Comparison of ENCODE assay signal across 8 cellular contexts in the genomic region with DNA sequence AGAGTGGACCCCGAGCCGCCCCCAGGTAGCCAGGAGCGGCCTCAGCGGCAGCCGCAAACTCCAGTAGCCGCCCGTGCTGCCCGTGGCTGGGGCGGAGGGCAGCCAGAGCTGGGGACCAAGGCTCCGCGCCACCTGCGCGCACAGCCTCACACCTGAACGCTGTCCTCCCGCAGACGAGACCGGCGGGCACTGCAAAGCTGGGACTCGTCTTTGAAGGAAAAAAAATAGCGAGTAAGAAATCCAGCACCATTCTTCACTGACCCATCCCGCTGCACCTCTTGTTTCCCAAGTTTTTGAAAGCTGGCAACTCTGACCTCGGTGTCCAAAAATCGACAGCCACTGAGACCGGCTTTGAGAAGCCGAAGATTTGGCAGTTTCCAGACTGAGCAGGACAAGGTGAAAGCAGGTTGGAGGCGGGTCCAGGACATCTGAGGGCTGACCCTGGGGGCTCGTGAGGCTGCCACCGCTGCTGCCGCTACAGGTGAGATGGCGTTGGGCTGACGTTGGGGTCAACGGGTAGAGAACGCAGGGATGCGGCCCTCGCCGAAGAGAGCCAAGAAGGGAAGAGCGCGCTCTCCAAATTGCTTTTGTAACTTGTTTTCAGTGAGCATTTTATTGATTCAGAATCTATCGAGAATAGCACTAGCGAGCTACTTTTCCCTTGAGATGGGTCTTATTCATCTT. TPM values are rescaled to one million over a fixed set of nuclear protein-coding genes. Genes with fewer than 3 reads are reported as not detected.
A peak's percentile ranks its signal among the peaks of the same experiment; 100 is the strongest.
DNase-seq lines count a peak whose midpoint lies in the region; ATAC-seq and TF ChIP-seq lines count a peak whose summit lies in the region.

No MANE protein-coding gene starts in this region.

- H3K36me3 ChIP-seq in psoas muscle (ENCODE audit: insufficient read depth in 1 of 2, low read depth in 1 of 2), result no peaks in the 10 kb centered on the region

- peak overlapping the region; percentile 82 for H3K4me3 Mint-ChIP-seq in activated CD8-positive, alpha-beta T cell treated with anti-CD3 and anti-CD28 coated beads, Interleukin-2, amount 10 ng/mL, durations not matched to agents 7 days and 5 days

- peak; percentile 42 for ATAC-seq in GM19324 (IDR thresholded peaks at IDR 0.05; ENCODE audit: low FRiP score, unreplicated experiment)
- peak; percentile 30 for ATAC-seq in HG03378 (IDR thresholded peaks at IDR 0.05; ENCODE audit: unreplicated experiment)
- no peak for ATAC-seq in activated CD8-positive, alpha-beta T cell treated with anti-CD3 and anti-CD28 coated beads, Interleukin-2, amount 10 ng/mL, durations not matched to agents 7 days and 5 days
- ATAC-seq in psoas muscle, result peak in 1 of 4 donors; percentile 44

- H3K4me1 Mint-ChIP-seq in activated CD8-positive, alpha-beta T cell treated with anti-CD3 and anti-CD28 coated beads, Interleukin-2, amount 10 ng/mL, durations not matched to agents 7 days and 5 days (ENCODE audit: low read depth), result peaks cover 40% of the 10 kb centered on the region

- no peaks in the 10 kb centered on the region for H3K9me3 Mint-ChIP-seq in activated CD8-positive, alpha-beta T cell treated with anti-CD3 and anti-CD28 coated beads, Interleukin-2, amount 10 ng/mL, durations not matched to agents 7 days and 5 days (ENCODE audit: insufficient read depth)

- H3K36me3 Mint-ChIP-seq in activated CD8-positive, alpha-beta T cell treated with anti-CD3 and anti-CD28 coated beads, Interleukin-2, amount 10 ng/mL, durations not matched to agents 7 days and 5 days (ENCODE audit: low read depth), result peaks cover 47% of the 10 kb centered on the region

- H3K27ac ChIP-seq in psoas muscle, result peak overlapping the region; percentile 73

- H3K9me3 ChIP-seq in psoas muscle, result no peaks in the 10 kb centered on the region

- H3K27me3 ChIP-seq in psoas muscle (ENCODE audit: insufficient read depth in 3 of 3, low read length in 2 of 3), result peaks cover 0 to 53% (median 20%) of the 10 kb centered on the region in 3 donors

- H3K27me3 Mint-ChIP-seq in activated CD8-positive, alpha-beta T cell treated with anti-CD3 and anti-CD28 coated beads, Interleukin-2, amount 10 ng/mL, durations not matched to agents 7 days and 5 days (ENCODE audit: low read depth), result no peaks in the 10 kb centered on the region

- CTCF ChIA-PET in AG04449 (lab: Yijun Ruan, JAX), result interaction anchor here (1.0 to 7.5 kb wide), 6 partner anchors 9 to 964 kb away, joined by 3 to 50 read pairs (median 4); no protein-coding TSS in a partner anchor
- CTCF ChIA-PET in activated CD8-positive, alpha-beta T cell treated with anti-CD3 and anti-CD28 coated beads, Interleukin-2, amount 10 ng/mL, durations not matched to agents 7 days and 5 days (lab: Charles Lee), result interaction anchor here (0.6 to 5.0 kb wide), 16 partner anchors 26 to 347 kb away, joined by 3 to 34 read pairs (median 3); no protein-coding TSS in a partner anchor

- TF ChIP-seq CTCF in AG04449 (IDR thresholded peaks at IDR 0.05; ENCODE audit: insufficient read depth, low read length, missing control alignments) (no peak), psoas muscle (IDR thresholded peaks at IDR 0.05) (no peak)

- peaks cover 3% of the 10 kb centered on the region for H3K4me1 ChIP-seq in psoas muscle

- intact Hi-C loops in psoas muscle (cut with DNase I) (loop anchor here in 1 of 2 donors (10.0 kb wide), 1 partner anchor 965 kb away; no protein-coding TSS in a partner anchor), posterior vena cava (cut with DNase I) (loop anchor here in 1 of 2 donors (10.0 kb wide), 1 partner anchor 1095 kb away; no protein-coding TSS in a partner anchor)

- DNase-seq in AG04449 (ENCODE audit: low read depth, low spot score) (no peak), glomerular visceral epithelial cell (ENCODE audit: extremely low spot score) (peak; percentile 29), psoas muscle (no peak), NCI-H1436 (lab: John Stamatoyannopoulos, UW) (no peak), posterior vena cava (ENCODE audit: low spot score) (no peak)
- DNase-seq in activated CD8-positive, alpha-beta T cell treated with anti-CD3 and anti-CD28 coated beads, Interleukin-2, amount 10 ng/mL, durations not matched to agents 7 days and 5 days, result peak; percentile 60

- WGBS in psoas muscle, 3 donors, result 0 to 1% (median 0%) methylated on average over 38 to 40 of the region's 40 CpGs

- POLR2A ChIA-PET in AG04449 (lab: Yijun Ruan, JAX), result interaction anchor here (0.6 to 1.5 kb wide), 7 partner anchors 10 to 963 kb away, joined by 3 to 4 read pairs (median 3); no protein-coding TSS in a partner anchor
- POLR2A ChIA-PET in activated CD8-positive, alpha-beta T cell treated with anti-CD3 and anti-CD28 coated beads, Interleukin-2, amount 10 ng/mL, durations not matched to agents 7 days and 5 days (lab: Charles Lee), result interaction anchor here (0.8 to 6.6 kb wide), 14 partner anchors 9 to 731 kb away, joined by 3 to 60 read pairs (median 4); a partner anchor contains a TSS

- H3K27ac Mint-ChIP-seq in activated CD8-positive, alpha-beta T cell treated with anti-CD3 and anti-CD28 coated beads, Interleukin-2, amount 10 ng/mL, durations not matched to agents 7 days and 5 days, result peak overlapping the region; percentile 91

- H3K4me3 ChIP-seq in AG04449 (ENCODE audit: low read depth, low read length), result peak overlapping the region; percentile 75
- H3K4me3 ChIP-seq in psoas muscle, result peak overlapping the region; percentile 76

RNA-seq across cellular contexts. Expression of a gene that starts 0.4 kb away (rescaled TPM):
- 10 to 100 TPM; 45.8 to 50.8 TPM for total RNA-seq in activated CD8-positive, alpha-beta T cell treated with anti-CD3 and anti-CD28 coated beads, Interleukin-2, amount 10 ng/mL, durations not matched to agents 7 days and 5 days
- total RNA-seq in psoas muscle, result 1 to 10 TPM; 4.8 to 8.3 (median 5.8) TPM
- 1 to 10 TPM; 1.7 to 1.8 (median 1.8) TPM for polyA plus RNA-seq in psoas muscle
- 10 to 100 TPM; 10.1 to 12.1 TPM for total RNA-seq in posterior vena cava

Comparison
In these comparisons a context has a peak if more than half of its experiments do, and no peak if none do; other contexts are left out.
1. DNase-seq: peak in activated CD8-positive, alpha-beta T cell treated with anti-CD3 and anti-CD28 coated beads, Interleukin-2, amount 10 ng/mL, durations not matched to agents 7 days and 5 days (single experiment) and glomerular visceral epithelial cell (single experiment); none in AG04449 (single experiment), psoas muscle (0 of 2), NCI-H1436 (single experiment) and posterior vena cava (single experiment).